8 cellular contexts compared by ENCODE assay signal in the genomic region with DNA sequence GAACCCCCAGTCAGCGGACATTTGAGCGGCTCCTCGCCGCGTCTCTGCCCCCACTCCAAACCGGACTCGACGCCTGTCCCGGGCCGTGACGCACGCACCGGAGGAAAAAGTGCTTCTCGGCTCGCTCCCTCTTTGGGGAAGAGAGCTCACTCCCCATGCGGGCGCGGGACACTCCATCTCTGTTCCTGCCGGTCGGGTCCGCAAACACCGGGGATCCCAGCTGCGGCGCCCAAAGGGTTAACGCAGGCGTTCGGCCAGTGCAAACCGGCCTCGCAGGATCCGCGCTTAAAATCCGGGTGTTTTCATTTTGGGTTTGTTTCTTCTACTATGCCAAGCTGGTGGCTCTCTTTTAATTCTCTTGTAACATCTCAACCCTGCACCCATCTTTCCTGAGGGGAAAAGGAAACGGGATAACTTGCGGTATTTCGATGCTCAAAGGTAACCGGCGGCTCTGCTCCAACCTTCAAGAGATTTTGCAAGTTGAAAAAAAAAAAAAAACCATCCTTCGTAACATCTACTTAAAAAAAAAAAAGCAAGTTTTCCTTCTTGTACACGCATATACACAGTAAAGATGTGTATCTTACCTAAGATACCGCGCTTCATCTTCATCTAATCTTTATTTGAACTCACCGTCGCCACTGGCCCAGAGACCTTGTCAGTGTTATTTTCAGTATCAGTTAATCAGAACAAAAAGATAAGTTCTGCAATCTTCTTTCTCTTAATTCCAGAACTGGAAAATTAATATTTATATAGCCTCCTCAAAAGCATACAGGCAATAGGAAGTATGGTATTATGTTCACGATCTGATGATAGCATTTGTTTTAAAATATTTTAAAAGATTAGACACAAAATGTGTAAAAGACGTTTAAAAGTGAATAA. TPM values are rescaled to one million over a fixed set of nuclear protein-coding genes. Genes with fewer than 3 reads are reported as not detected.
A peak's percentile ranks its signal among the peaks of the same experiment; 100 is the strongest.
DNase-seq lines count a peak whose midpoint lies in the region; ATAC-seq and TF ChIP-seq lines count a peak whose summit lies in the region.

No MANE protein-coding gene starts in this region.

- no peaks in the 10 kb centered on the region for H3K36me3 ChIP-seq in vagina

- peaks cover 15% of the 10 kb centered on the region for H3K4me1 ChIP-seq in vagina

- H3K9me3 ChIP-seq in vagina: no peaks in the 10 kb centered on the region

- TF ChIP-seq CTCF in vagina (IDR thresholded peaks at IDR 0.05): no peak

- peak overlapping the region; percentile 89 to 97 for H3K4me3 Mint-ChIP-seq in activated T-cell treated with anti-CD3 and anti-CD28 coated beads, Interleukin-2, amount 50 U/mL, for 72 hours

- H3K27me3 ChIP-seq in vagina: no peaks in the 10 kb centered on the region

- H3K4me3 ChIP-seq in vagina: peak overlapping the region; percentile 60 to 82

- DNase-seq in activated T-cell treated with anti-CD3 and anti-CD28 coated beads for 4 hours (peak; percentile 25), HuH-7 (ENCODE audit: low spot score) (peak; percentile 34), foreskin melanocyte (peak; percentile 29), nucleus accumbens (lab: John Stamatoyannopoulos, UW) (peak in 29 of 56 donors; percentile 32 to 86 (median 72)), vagina (ENCODE audit: extremely low spot score in 2 of 2) (no peak), pons (ENCODE audit: low spot score) (no peak)
- DNase-seq in activated T-cell treated with anti-CD3 and anti-CD28 coated beads, Interleukin-2, amount 50 U/mL, for 1 hour: no peak
- DNase-seq in activated T-cell treated with anti-CD3 and anti-CD28 coated beads, Interleukin-2, amount 50 U/mL, for 72 hours: peak in 1 of 2 donors; percentile 51

- peak overlapping the region; percentile 94 for H3K27ac Mint-ChIP-seq in activated T-cell treated with anti-CD3 and anti-CD28 coated beads, Interleukin-2, amount 50 U/mL, for 72 hours

- ATAC-seq in activated T-cell treated with anti-CD3 and anti-CD28 coated beads, Interleukin-2, amount 50 U/mL, for 72 hours (replicated peaks in 1 of 2): no peak

- no peaks in the 10 kb centered on the region for H3K27me3 Mint-ChIP-seq in activated T-cell treated with anti-CD3 and anti-CD28 coated beads, Interleukin-2, amount 50 U/mL, for 72 hours (ENCODE audit: low read depth)

- peaks cover 4% of the 10 kb centered on the region in 2 donors for H3K9me3 Mint-ChIP-seq in activated T-cell treated with anti-CD3 and anti-CD28 coated beads, Interleukin-2, amount 50 U/mL, for 72 hours

- H3K36me3 Mint-ChIP-seq in activated T-cell treated with anti-CD3 and anti-CD28 coated beads, Interleukin-2, amount 50 U/mL, for 72 hours (ENCODE audit: insufficient read depth in 2 of 2): peaks cover 4% of the 10 kb centered on the region in 2 donors

- no peak for TF ChIP-seq POLR2A in vagina (IDR thresholded peaks at IDR 0.05)

- intact Hi-C loops in vagina (cut with DNase I): no loop called here

- H3K27ac ChIP-seq in vagina: peak overlapping the region; percentile 95

- peaks cover 33% of the 10 kb centered on the region for H3K4me1 Mint-ChIP-seq in activated T-cell treated with anti-CD3 and anti-CD28 coated beads, Interleukin-2, amount 50 U/mL, for 72 hours (ENCODE audit: low read depth)

RNA-seq across cellular contexts. Expression of a gene that starts 1.6 kb away (rescaled TPM):
- 10 to 100 TPM; 19.4 to 25.5 TPM for total RNA-seq in activated T-cell treated with anti-CD3 and anti-CD28 coated beads, Interleukin-2, amount 50 U/mL, for 72 hours
- total RNA-seq in vagina: 24.6 TPM

Comparison
In these comparisons a context has a peak if more than half of its experiments do, and no peak if none do; other contexts are left out.
1. DNase-seq: peak in activated T-cell treated with anti-CD3 and anti-CD28 coated beads for 4 hours (single experiment), HuH-7 (single experiment), foreskin melanocyte (single experiment) and nucleus accumbens (29 of 56); none in activated T-cell treated with anti-CD3 and anti-CD28 coated beads, Interleukin-2, amount 50 U/mL, for 1 hour (single experiment), vagina (0 of 2) and pons (single experiment).